10 cellular contexts compared by ENCODE assay signal in the genomic region with DNA sequence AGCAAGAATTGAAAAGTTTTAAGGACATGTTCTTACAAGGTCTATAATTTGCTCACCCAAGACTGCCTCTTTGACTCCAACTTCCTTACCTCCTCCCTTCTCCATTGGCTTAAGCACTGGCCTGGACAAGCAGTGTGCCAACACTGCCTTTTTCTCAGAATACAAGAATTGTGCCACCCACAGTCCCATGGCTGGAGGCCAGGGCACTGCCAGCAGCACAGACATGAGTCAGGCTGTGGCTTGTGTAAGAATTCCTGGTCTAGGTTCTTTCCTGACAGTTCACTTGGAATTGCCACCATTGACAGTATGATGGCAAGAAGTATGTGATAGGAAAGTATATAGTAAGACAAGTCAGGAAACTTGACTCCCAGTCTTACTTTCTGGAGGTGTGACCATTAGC.
DNase-seq lines count a peak whose midpoint lies in the region; ATAC-seq and TF ChIP-seq lines count a peak whose summit lies in the region.
"Had no signal": no experiment of that assay in that cellular context is flagged by ENCODE, and none has a peak within 500 bp of the region (broad histone marks: within the 10 kb centered on the region; RNA-seq: fewer than 3 reads in every experiment).

No MANE protein-coding gene starts in this region.

- H3K4me1 ChIP-seq in ACC112 (ENCODE audit: control insufficient read depth, insufficient read depth, low read length, unreplicated experiment), result peaks cover 14% of the 10 kb centered on the region
- H3K4me1 ChIP-seq in PC-3 (ENCODE audit: insufficient read depth, low read length), result peaks cover 20% of the 10 kb centered on the region
- peaks cover 0 to 7% of the 10 kb centered on the region in 2 donors for H3K4me1 ChIP-seq in esophagus (ENCODE audit: control insufficient read depth in 2 of 2, insufficient read depth in 2 of 2, low read length in 1 of 2)
- H3K4me1 ChIP-seq: BLaER1 had no signal

- intact Hi-C loops in PC-3 (cut with micrococcal nuclease), result no loop called here

- H3K9me2 ChIP-seq in PC-3 (replicated peaks; ENCODE audit: low read length), result no peaks in the 10 kb centered on the region

- no peak overlapping the region for H3K9ac ChIP-seq in PC-3 (ENCODE audit: low read length)
- H3K9ac ChIP-seq: BLaER1 had no signal

- DNase-seq in PC-3 (peak; percentile 91), myocyte (ENCODE audit: low read depth) (peak; percentile 87), NCI-H748 (lab: John Stamatoyannopoulos, UW; ENCODE audit: unreplicated experiment) (no peak), superior temporal gyrus (ENCODE audit: extremely low spot score) (no peak)
- no peak for DNase-seq in activated naive CD4-positive, alpha-beta T cell treated with anti-CD3 and anti-CD28 coated beads, Interleukin-2, amount 10 ng/mL, durations not matched to agents 7 days and 5 days
- DNase-seq: NCI-H1105 treated with DMSO at 0.1 percent for 48 hours had no signal

- H3K36me3 Mint-ChIP-seq in activated naive CD4-positive, alpha-beta T cell treated with anti-CD3 and anti-CD28 coated beads, Interleukin-2, amount 10 ng/mL, durations not matched to agents 7 days and 5 days, result no peaks in the 10 kb centered on the region

- H3K9me3 ChIP-seq in PC-3 (ENCODE audit: low read length), result no peaks in the 10 kb centered on the region
- H3K9me3 ChIP-seq in esophagus (ENCODE audit: control insufficient read depth in 2 of 2, insufficient read depth in 1 of 2, low read depth in 1 of 2, low read length in 1 of 2), result no peaks in the 10 kb centered on the region
- H3K9me3 ChIP-seq: BLaER1 had no signal

- no peaks in the 10 kb centered on the region for H3K27me3 Mint-ChIP-seq in activated naive CD4-positive, alpha-beta T cell treated with anti-CD3 and anti-CD28 coated beads, Interleukin-2, amount 10 ng/mL, durations not matched to agents 7 days and 5 days

- peak; percentile 98 for ATAC-seq in PC-3
- ATAC-seq in GM21825 (IDR thresholded peaks at IDR 0.05; ENCODE audit: unreplicated experiment), result no peak

- POLR2A ChIA-PET in PC-3 (lab: Charles Lee; ENCODE audit: unreplicated experiment), result no interaction called here

- no peak overlapping the region for H3K27ac Mint-ChIP-seq in activated naive CD4-positive, alpha-beta T cell treated with anti-CD3 and anti-CD28 coated beads, Interleukin-2, amount 10 ng/mL, durations not matched to agents 7 days and 5 days

- BruUV-seq in PC-3 (replicated peaks; lab: Mats Ljungman, UMichigan), result no TSS peak

- H3K79me2 ChIP-seq in ACC112 (ENCODE audit: control insufficient read depth, insufficient read depth, low read length, unreplicated experiment), result no peaks in the 10 kb centered on the region
- no peaks in the 10 kb centered on the region for H3K79me2 ChIP-seq in PC-3 (ENCODE audit: low read length)

- no peak overlapping the region for H3K4me3 Mint-ChIP-seq in activated naive CD4-positive, alpha-beta T cell treated with anti-CD3 and anti-CD28 coated beads, Interleukin-2, amount 10 ng/mL, durations not matched to agents 7 days and 5 days

- H3K9me3 Mint-ChIP-seq in activated naive CD4-positive, alpha-beta T cell treated with anti-CD3 and anti-CD28 coated beads, Interleukin-2, amount 10 ng/mL, durations not matched to agents 7 days and 5 days, result no peaks in the 10 kb centered on the region

- H3K27ac ChIP-seq in ACC112 (ENCODE audit: low read depth, low read length) (peak overlapping the region; percentile 20), PC-3 (ENCODE audit: low read length) (peak overlapping the region; percentile 55), esophagus (ENCODE audit: low read depth in 2 of 2, low read length in 1 of 2) (peak overlapping the region; percentile 5 to 76)
- H3K27ac ChIP-seq: BLaER1 had no signal

- H3K36me3 ChIP-seq in ACC112 (ENCODE audit: insufficient read depth, low read length) (no peaks in the 10 kb centered on the region), PC-3 (ENCODE audit: low read depth, low read length) (no peaks in the 10 kb centered on the region), esophagus (ENCODE audit: control insufficient read depth in 2 of 2, insufficient read depth in 2 of 2, low read length in 1 of 2) (no peaks in the 10 kb centered on the region)
- H3K36me3 ChIP-seq: BLaER1 had no signal

- H2AFZ ChIP-seq in ACC112 (ENCODE audit: low read length, unreplicated experiment) (no peak overlapping the region), PC-3 (ENCODE audit: low read length) (no peak overlapping the region)

- H4K20me1 ChIP-seq in PC-3 (ENCODE audit: low read length), result no peaks in the 10 kb centered on the region
- H4K20me1 ChIP-seq: BLaER1 had no signal

- no peaks in the 10 kb centered on the region for H3F3A ChIP-seq in PC-3 (ENCODE audit: low read length, unreplicated experiment)

- TF ChIP-seq CTCF in PC-3 (conservative IDR thresholded peaks at IDR 0.05; ENCODE audit: low read depth, low read length), result no peak

- peak overlapping the region; percentile 33 for H3K4me2 ChIP-seq in PC-3 (ENCODE audit: low read length)
- H3K4me2 ChIP-seq: BLaER1 had no signal

- H3K4me1 Mint-ChIP-seq in activated naive CD4-positive, alpha-beta T cell treated with anti-CD3 and anti-CD28 coated beads, Interleukin-2, amount 10 ng/mL, durations not matched to agents 7 days and 5 days, result no peaks in the 10 kb centered on the region

- H3K4me3 ChIP-seq in ACC112 (ENCODE audit: low read depth, low read length) (no peak overlapping the region), PC-3 (ENCODE audit: low read length) (no peak overlapping the region; the same call in 1 of the 2 replicates), esophagus (ENCODE audit: low read depth in 1 of 2, low read length in 2 of 2) (no peak overlapping the region)
- H3K4me3 ChIP-seq: BLaER1 had no signal

- no peaks in the 10 kb centered on the region for H3K27me3 ChIP-seq in ACC112 (ENCODE audit: insufficient read depth, low read length)
- H3K27me3 ChIP-seq in PC-3 (ENCODE audit: low read length), result no peaks in the 10 kb centered on the region
- H3K27me3 ChIP-seq in esophagus (ENCODE audit: control insufficient read depth in 1 of 2, insufficient read depth in 2 of 2, low read length in 2 of 2), result no peaks in the 10 kb centered on the region
- H3K27me3 ChIP-seq: BLaER1 had no signal

- CTCF ChIA-PET in PC-3 (lab: Charles Lee), result no interaction called here
- CTCF ChIA-PET in activated naive CD4-positive, alpha-beta T cell treated with anti-CD3 and anti-CD28 coated beads, Interleukin-2, amount 10 ng/mL, durations not matched to agents 7 days and 5 days (lab: Charles Lee), result no interaction called here

Comparison
In these comparisons a context has a peak if more than half of its experiments do, and no peak if none do; other contexts are left out.
1. DNase-seq: peak in PC-3 (single experiment) and myocyte (single experiment); none in activated naive CD4-positive, alpha-beta T cell treated with anti-CD3 and anti-CD28 coated beads, Interleukin-2, amount 10 ng/mL, durations not matched to agents 7 days and 5 days (single experiment), NCI-H748 (single experiment) and superior temporal gyrus (single experiment).
2. Peak in every context shown above with its lines, with median percentiles within 50 percentile points of each other: H3K27ac ChIP-seq.